7 cellular contexts compared by ENCODE assay signal in genomic region chr19:8158411-8159074, GRCh38. TPM values are rescaled to one million over a fixed set of nuclear protein-coding genes. Genes with fewer than 3 reads are reported as not detected.
DNase-seq lines count a peak whose midpoint lies in the region; FAIRE-seq and TF ChIP-seq lines count a peak whose summit lies in the region.

No MANE protein-coding gene starts in this region.

- H3K36me3 ChIP-seq in astrocyte (ENCODE audit: insufficient read depth, low read length) (no peaks in the 10 kb centered on the region), small intestine (ENCODE audit: control insufficient read depth in 2 of 2, insufficient read depth in 2 of 2, low read length in 2 of 2) (no peaks in the 10 kb centered on the region)

- no peaks in the 10 kb centered on the region for H3K79me2 ChIP-seq in astrocyte (ENCODE audit: insufficient read depth, low read length)

- H3K9ac ChIP-seq in astrocyte (ENCODE audit: low read length): no peak overlapping the region

- DNase-seq in GM10266 (ENCODE audit: extremely low spot score) (peak; percentile 85), NCI-H1105 (lab: John Stamatoyannopoulos, UW) (peak; percentile 63), SK-N-DZ (ENCODE audit: low spot score) (peak; percentile 74), astrocyte (ENCODE audit: low read depth) (peak; percentile 59), hippocampal formation (lab: John Stamatoyannopoulos, UW) (peak; percentile 35 to 88), small intestine (peak; percentile 77), cortex of kidney (lab: John Stamatoyannopoulos, UW) (no peak)

- FAIRE-seq in astrocyte (lab: Jason Lieb, UNC) (no peak), small intestine (lab: Jason Lieb, UNC) (no peak)

- H3K4me3 ChIP-seq in astrocyte (ENCODE audit: insufficient read depth, low read depth, low read length) (no peak overlapping the region), small intestine (ENCODE audit: low read depth in 1 of 2, low read length in 2 of 2) (no peak overlapping the region)

- WGBS in small intestine, 3 donors: 34 to 46% (median 37%) methylated on average over 14 of the region's 14 CpGs

- H2AFZ ChIP-seq in astrocyte (ENCODE audit: low read depth, low read length): no peak overlapping the region

- TF ChIP-seq CTCF in GM10266 (IDR thresholded peaks at IDR 0.05; ENCODE audit: control insufficient read depth, insufficient read depth, low read depth, missing control alignments): peak; percentile 70
- TF ChIP-seq CTCF in astrocyte (IDR thresholded peaks at IDR 0.05; ENCODE audit: insufficient read depth, low read depth, low read length): peak; percentile 67

- H3K27ac Mint-ChIP-seq in astrocyte (ENCODE audit: unreplicated experiment): no peak overlapping the region

- no peaks in the 10 kb centered on the region for H3K27me3 ChIP-seq in astrocyte (ENCODE audit: insufficient read depth, low read length)
- no peaks in the 10 kb centered on the region for H3K27me3 ChIP-seq in small intestine (ENCODE audit: control insufficient read depth in 2 of 2, insufficient read depth in 2 of 2, low read length in 2 of 2)

- H3K9me3 ChIP-seq in astrocyte (ENCODE audit: insufficient read depth, low read depth, low read length) (no peaks in the 10 kb centered on the region), small intestine (ENCODE audit: control insufficient read depth, low read depth) (no peaks in the 10 kb centered on the region)

- H3K4me2 ChIP-seq in astrocyte (ENCODE audit: low read length): no peak overlapping the region

- no peak overlapping the region for H3K27ac ChIP-seq in astrocyte (ENCODE audit: low read depth, low read length)
- H3K27ac ChIP-seq in small intestine (ENCODE audit: low read depth in 1 of 2, low read length in 1 of 2): no peak overlapping the region

- H3K4me3 Mint-ChIP-seq in astrocyte (ENCODE audit: unreplicated experiment): no peak overlapping the region

- no peaks in the 10 kb centered on the region for H3K9me3 Mint-ChIP-seq in astrocyte (ENCODE audit: unreplicated experiment)

- peaks cover 5% of the 10 kb centered on the region for H3K4me1 Mint-ChIP-seq in astrocyte (ENCODE audit: low read depth, unreplicated experiment)

- H3K4me1 ChIP-seq in astrocyte (ENCODE audit: insufficient read depth, low read length) (peaks cover 6% of the 10 kb centered on the region), small intestine (ENCODE audit: control insufficient read depth in 2 of 2, insufficient read depth in 1 of 2, low read depth in 1 of 2, low read length in 1 of 2) (peaks cover 0 to 5% of the 10 kb centered on the region in 2 donors)

- no peaks in the 10 kb centered on the region for H3K36me3 Mint-ChIP-seq in astrocyte (ENCODE audit: low read depth, unreplicated experiment)

- peaks cover 8% of the 10 kb centered on the region for H3K27me3 Mint-ChIP-seq in astrocyte (ENCODE audit: low read depth, unreplicated experiment)

- no peaks in the 10 kb centered on the region for H4K20me1 ChIP-seq in astrocyte (ENCODE audit: insufficient read depth, low read length)

RNA-seq across cellular contexts. Expression of gene FBN3, which starts 9.2 kb away (rescaled TPM):
- 0.13 and 0.20 TPM in 2 replicates for polyA plus RNA-seq in SK-N-DZ (2014; cell fraction: cytosol; rRNA removed)
- polyA plus RNA-seq in SK-N-DZ (2014; cell fraction: nucleus; rRNA removed): 0.41 and 0.47 TPM in 2 replicates
- 0.53 and 1.00 TPM in 2 replicates for total RNA-seq in astrocyte
- polyA plus RNA-seq in small intestine: under 1 TPM in 1 of 3 donors, not detected in 2; 0.04 TPM

RNA-seq across cellular contexts. Expression of gene CERS4, which starts 50.6 kb away (rescaled TPM):
- 24.1 and 31.8 TPM in 2 replicates for polyA plus RNA-seq in SK-N-DZ (2014; cell fraction: cytosol; rRNA removed)
- 22.3 and 25.7 TPM in 2 replicates for polyA plus RNA-seq in SK-N-DZ (2014; cell fraction: nucleus; rRNA removed)
- 13.3 and 15.7 TPM in 2 replicates for total RNA-seq in astrocyte
- polyA plus RNA-seq in small intestine: 10 to 100 TPM in 1 of 3 donors, 1 to 10 TPM in 1, under 1 TPM in 1; 0.89 to 12.1 (median 7.0) TPM
